1 cellular context compared by ENCODE assay signal in the genomic region with DNA sequence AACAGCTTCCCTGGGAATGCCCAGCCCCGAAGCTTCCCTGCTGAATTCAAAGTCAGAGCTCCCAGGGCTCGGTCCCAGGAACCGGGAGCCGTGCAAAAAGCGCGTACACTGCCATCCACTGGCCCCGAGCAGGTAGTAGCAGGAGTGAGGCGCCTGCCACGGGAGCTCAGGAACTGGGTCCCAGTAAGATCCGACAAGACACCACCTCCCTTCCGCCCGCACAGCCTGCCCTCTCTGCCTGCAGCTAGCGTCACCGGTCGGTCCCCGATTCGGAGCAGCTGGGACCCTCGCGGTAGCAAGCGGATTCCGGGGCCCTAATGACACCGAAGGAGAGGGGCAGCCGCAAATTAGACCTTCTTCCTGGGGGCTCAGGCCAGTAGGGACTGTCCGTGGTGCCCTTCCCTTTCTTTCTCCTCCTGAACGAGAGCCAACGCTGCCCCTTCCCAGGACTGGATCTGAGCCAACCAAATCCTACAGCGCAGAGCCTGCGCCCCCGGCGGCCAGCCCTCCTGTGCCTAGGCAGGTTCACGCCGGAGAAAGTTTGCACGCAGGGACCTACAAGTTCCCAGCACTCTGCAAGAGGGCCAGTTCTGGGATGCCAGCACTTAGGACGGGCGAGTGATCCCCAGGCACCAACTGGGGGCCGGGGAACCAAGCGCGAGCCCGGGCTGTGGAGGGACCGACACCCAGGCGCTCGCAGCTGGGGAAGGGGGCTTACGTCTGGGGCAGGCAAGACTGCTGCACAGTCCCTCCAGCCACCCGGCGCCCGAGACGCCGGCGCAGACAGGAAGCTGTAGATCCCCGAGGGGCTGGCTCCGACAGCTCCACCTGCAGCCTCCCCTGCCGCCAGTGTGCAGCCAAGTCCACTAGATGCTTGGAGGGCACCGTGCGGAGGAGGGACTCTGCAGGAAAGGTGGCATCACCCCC.
TF ChIP-seq lines count a peak whose summit lies in the region.

No MANE protein-coding gene starts in this region.

TF ChIP-seq in IMR-90, 13 proteins besides CTCF, POLR2A, EP300 and RAD21:
- TF ChIP-seq SMC3 (IDR thresholded peaks at IDR 0.05; ENCODE audit: low read depth, low read length) (peak; percentile 71), CEBPB (IDR thresholded peaks at IDR 0.05; ENCODE audit: low read depth, low read length) (no peak), RCOR1 (IDR thresholded peaks at IDR 0.05; ENCODE audit: insufficient replicate concordance, low read length) (no peak), FOS (IDR thresholded peaks at IDR 0.05; ENCODE audit: low read depth, low read length) (no peak), BHLHE40 (IDR thresholded peaks at IDR 0.05; ENCODE audit: low read depth, low read length) (no peak)
TF ChIP-seq in IMR-90: peak in this region for 1.
